Comparison of ENCODE assay signal across 19 cellular contexts in the genomic region with DNA sequence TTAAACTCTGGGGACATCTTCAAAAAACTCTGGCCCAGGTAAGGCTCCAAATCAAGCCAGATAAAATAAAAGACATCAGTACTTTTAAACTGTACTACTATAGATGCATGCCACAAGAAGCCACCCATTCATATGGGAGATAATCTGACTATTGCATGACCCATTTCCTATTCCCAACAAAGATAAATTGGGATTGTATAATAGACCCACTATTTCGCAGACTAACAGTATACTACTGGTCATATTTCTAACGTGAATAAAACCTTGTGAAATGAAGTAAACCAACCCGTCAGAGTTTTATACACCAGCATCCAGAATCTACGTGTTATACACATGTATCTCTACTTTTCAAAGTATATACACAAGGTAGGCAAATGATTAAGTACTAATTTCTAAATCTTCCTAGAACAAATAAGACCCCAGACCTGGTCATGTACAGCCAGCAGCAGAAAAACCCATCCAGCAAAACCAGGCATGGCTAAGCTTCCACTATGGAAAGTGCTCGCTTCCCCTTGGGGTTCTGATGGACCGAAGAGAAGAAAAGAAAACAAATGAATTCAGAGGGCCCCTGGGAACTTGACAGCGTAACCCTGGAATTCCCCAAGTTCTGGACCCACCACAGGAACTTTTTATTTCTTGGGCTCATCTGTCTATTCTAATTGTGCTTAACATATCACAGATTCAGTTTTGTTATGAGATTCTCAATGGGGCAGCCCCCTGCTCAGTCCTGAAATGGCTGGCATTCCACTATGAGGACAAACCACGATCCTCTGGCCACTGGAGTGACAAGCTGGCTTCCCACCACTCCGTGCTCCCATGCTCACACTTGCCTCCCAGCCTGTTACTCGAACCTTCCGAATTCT.
DNase-seq lines count a peak whose midpoint lies in the region; ATAC-seq, FAIRE-seq and TF ChIP-seq lines count a peak whose summit lies in the region.
"Had no signal": no experiment of that assay in that cellular context is flagged by ENCODE, and none has a peak within 500 bp of the region (broad histone marks: within the 10 kb centered on the region; RNA-seq: fewer than 3 reads in every experiment).

No MANE protein-coding gene starts in this region.

- H3K27me3 ChIP-seq in PC-3 (ENCODE audit: low read length), result no peaks in the 10 kb centered on the region
- H3K27me3 ChIP-seq: esophagus squamous epithelium, Peyer's patch, thyroid gland had no signal

- peak; percentile 48 for FAIRE-seq in GM12892 (lab: Jason Lieb, UNC)

- no peaks in the 10 kb centered on the region for H3K9me2 ChIP-seq in PC-3 (replicated peaks; ENCODE audit: low read length)

- no peak for ATAC-seq in PC-3
- ATAC-seq: GM23338, T-cell had no signal

- peak; percentile 67; the same call in 1 of the 2 replicates for TF ChIP-seq POLR2A in GM12892 (IDR thresholded peaks at IDR 0.05; ENCODE audit: low read depth, low read length)

- TF ChIP-seq CTCF in WI38 (IDR thresholded peaks at IDR 0.05; ENCODE audit: low read depth, low read length), result no peak
- no peak for TF ChIP-seq CTCF in mesothelial cell of epicardium (IDR thresholded peaks at IDR 0.05; ENCODE audit: unreplicated experiment)
- TF ChIP-seq CTCF in PC-3 (conservative IDR thresholded peaks at IDR 0.05; ENCODE audit: low read depth, low read length), result no peak

- DNase-seq in GM12892 (ENCODE audit: insufficient read length), result no peak
- peak; percentile 32 for DNase-seq in HCEC 1CT
- no peak for DNase-seq in mesothelial cell of epicardium (ENCODE audit: low spot score in 2 of 2, unreplicated experiment in 2 of 2)
- no peak for DNase-seq in PC-3
- DNase-seq in NCI-H1105 treated with DMSO at 0.1 percent for 48 hours (lab: John Stamatoyannopoulos, UW), result no peak
- no peak for DNase-seq in T-helper 2 cell
- no peak for DNase-seq in central memory CD4-positive, alpha-beta T cell
- DNase-seq: activated CD4-positive, CD25-positive, alpha-beta regulatory T cell treated with anti-CD3 and anti-CD28 coated beads, Interleukin-2, amount 50 U/mL, for 72 hours; activated T-cell treated with anti-CD3 and anti-CD28 coated beads for 4 hours; amniotic stem cell; esophagus squamous epithelium; NCI-H146; NCI-H510A; Peyer's patch; T-cell; thyroid gland had no signal

- no peak overlapping the region for H2AFZ ChIP-seq in PC-3 (ENCODE audit: low read length)
- H2AFZ ChIP-seq: GM23338 had no signal

- H3K36me3 ChIP-seq in PC-3 (ENCODE audit: low read depth, low read length), result 0 out of 2 replicates have a peak, but pooled peaks cover 2% of the 10 kb centered on the region
- H3K36me3 ChIP-seq: esophagus squamous epithelium, Peyer's patch, thyroid gland had no signal

- H3K4me3 Mint-ChIP-seq in mesothelial cell of epicardium, result no peak overlapping the region
- H3K4me3 Mint-ChIP-seq: dendritic cell treated with granulocyte-macrophage colony-stimulating factor and Interleukin-4, amounts not matched to agents 40 ng/mL and 50 ng/mL, for 4 days; GM23338; T-cell had no signal

- no peak overlapping the region for H3K4me2 ChIP-seq in PC-3 (ENCODE audit: low read length)
- H3K4me2 ChIP-seq: GM23338 had no signal

- BruUV-seq in PC-3 (replicated peaks; lab: Mats Ljungman, UMichigan), result no TSS peak

- CTCF ChIA-PET in PC-3 (lab: Charles Lee), result no interaction called here

- intact Hi-C loops in PC-3 (cut with micrococcal nuclease), result no loop called here

- H3K4me1 Mint-ChIP-seq in mesothelial cell of epicardium, result peaks cover 55% of the 10 kb centered on the region

- no peaks in the 10 kb centered on the region for H3K9me3 Mint-ChIP-seq in mesothelial cell of epicardium
- H3K9me3 Mint-ChIP-seq: dendritic cell treated with granulocyte-macrophage colony-stimulating factor and Interleukin-4, amounts not matched to agents 40 ng/mL and 50 ng/mL, for 4 days; GM23338; T-cell had no signal

- H3K27me3 Mint-ChIP-seq in mesothelial cell of epicardium (ENCODE audit: low read depth), result no peaks in the 10 kb centered on the region
- H3K27me3 Mint-ChIP-seq: T-cell had no signal

- no peaks in the 10 kb centered on the region for H3K36me3 Mint-ChIP-seq in mesothelial cell of epicardium
- H3K36me3 Mint-ChIP-seq: T-cell had no signal

- POLR2A ChIA-PET in PC-3 (lab: Charles Lee; ENCODE audit: unreplicated experiment), result no interaction called here

- H3K27ac Mint-ChIP-seq in mesothelial cell of epicardium, result peak overlapping the region; percentile 78
- H3K27ac Mint-ChIP-seq: dendritic cell treated with granulocyte-macrophage colony-stimulating factor and Interleukin-4, amounts not matched to agents 40 ng/mL and 50 ng/mL, for 4 days; T-cell had no signal

- H3K79me2 ChIP-seq in PC-3 (ENCODE audit: low read length), result peaks cover 90% of the 10 kb centered on the region

- H3F3A ChIP-seq in PC-3 (ENCODE audit: low read length, unreplicated experiment), result peaks cover 7% of the 10 kb centered on the region

- peaks cover 58% of the 10 kb centered on the region for H3K4me1 ChIP-seq in PC-3 (ENCODE audit: insufficient read depth, low read length)

- H3K9ac ChIP-seq in PC-3 (ENCODE audit: low read length), result no peak overlapping the region

- H4K20me1 ChIP-seq in PC-3 (ENCODE audit: low read length), result peaks cover 47% of the 10 kb centered on the region

- 0 out of 2 replicates have a peak overlapping the region, but pooled peaks have one; percentile 8 for H3K4me3 ChIP-seq in WI38 (ENCODE audit: low read depth, low read length)
- no peak overlapping the region for H3K4me3 ChIP-seq in PC-3 (ENCODE audit: low read length)
- H3K4me3 ChIP-seq: esophagus squamous epithelium, GM23338, Peyer's patch, thyroid gland had no signal

- H3K9me3 ChIP-seq in PC-3 (ENCODE audit: low read length), result no peaks in the 10 kb centered on the region
- H3K9me3 ChIP-seq: esophagus squamous epithelium, Peyer's patch, thyroid gland had no signal

- no peak overlapping the region for H3K27ac ChIP-seq in PC-3 (ENCODE audit: low read length)
- H3K27ac ChIP-seq: esophagus squamous epithelium, thyroid gland had no signal
